Comparison of ENCODE assay signal across 8 cellular contexts in genomic region chr1:46446646-46447498, GRCh38.
A peak's percentile ranks its signal among the peaks of the same experiment; 100 is the strongest.
DNase-seq lines count a peak whose midpoint lies in the region; ATAC-seq and TF ChIP-seq lines count a peak whose summit lies in the region.

No MANE protein-coding gene starts in this region.

- DNase-seq in DMS79 treated with DMSO at 0.1 percent for 48 hours (lab: John Stamatoyannopoulos, UW) (peak; percentile 69), Kasumi-1 (lab: John Stamatoyannopoulos, UW) (peak; percentile 69 to 72), RWPE1 (ENCODE audit: low spot score) (peak; percentile 57), foreskin fibroblast (peak; percentile 41 to 82), non-pigmented ciliary epithelial cell (ENCODE audit: low read depth) (peak; percentile 13), superior temporal gyrus (ENCODE audit: extremely low spot score) (peak; percentile 86)
- peak; percentile 56 for DNase-seq in activated effector memory CD4-positive, alpha-beta T cell treated with Interleukin-2 at 50 U/mL for 16 hours

- ATAC-seq in HG02588 (IDR thresholded peaks at IDR 0.05; ENCODE audit: unreplicated experiment): no peak

- CTCF ChIA-PET in RWPE1 (lab: Yijun Ruan, JAX): interaction anchor here (0.5 to 3.7 kb wide), 30 partner anchors 11 to 497 kb away, joined by 3 to 23 read pairs (median 4); a partner anchor contains a TSS

- TF ChIP-seq CTCF in RWPE1 (conservative IDR thresholded peaks at IDR 0.05; ENCODE audit: low read depth) (peak; percentile 77), foreskin fibroblast (IDR thresholded peaks at IDR 0.05; ENCODE audit: low read depth, low read length) (peak; percentile 93)

- H3K4me3 ChIP-seq in foreskin fibroblast (ENCODE audit: low read depth in 1 of 2, low read length in 2 of 2): no peak overlapping the region

- POLR2A ChIA-PET in RWPE1 (lab: Yijun Ruan, JAX; ENCODE audit: low non-redundant PET): no interaction called here

- no peak overlapping the region for H3K27ac ChIP-seq in RWPE1

Comparison
In these comparisons a context has a peak if more than half of its experiments do, and no peak if none do; other contexts are left out.
1. DNase-seq: peak in every context shown above with its lines; median percentile 86 in superior temporal gyrus; 70 in Kasumi-1; 69 in DMS79 treated with DMSO at 0.1 percent for 48 hours; 62 in foreskin fibroblast; 57 in RWPE1; 56 in activated effector memory CD4-positive, alpha-beta T cell treated with Interleukin-2 at 50 U/mL for 16 hours; 13 in non-pigmented ciliary epithelial cell.